ENCODE assay signal across 16 cellular contexts in genomic region chr18:44552706-44553105, GRCh38.
DNase-seq lines count a peak whose midpoint lies in the region; ATAC-seq and TF ChIP-seq lines count a peak whose summit lies in the region.
"Had no signal": no experiment of that assay in that cellular context is flagged by ENCODE, and none has a peak within 500 bp of the region (broad histone marks: within the 10 kb centered on the region; RNA-seq: fewer than 3 reads in every experiment).

No MANE protein-coding gene starts in this region.

- DNase-seq in GM23338 (ENCODE audit: low spot score) (peak; percentile 60), WTC11 (ENCODE audit: low spot score) (peak; percentile 37), iPS DF 19.7 (ENCODE audit: low read depth, low spot score) (peak; percentile 42), neural progenitor cell (ENCODE audit: low spot score) (peak; percentile 71), NCI-H1092 treated with DMSO at 0.1 percent for 48 hours (lab: John Stamatoyannopoulos, UW) (no peak), cerebellum (ENCODE audit: low spot score) (no peak)
- DNase-seq in activated CD4-positive, alpha-beta memory T cell treated with anti-CD3 and anti-CD28 coated beads for 36 hours = no peak
- DNase-seq: DMS153, NCI-H1417, NCI-H1930, NCI-H2171 treated with DMSO at 0.1 percent for 48 hours, NCI-H446 treated with DMSO at 0.1 percent for 48 hours, NCI-H82 had no signal

- no peaks in the 10 kb centered on the region for H3K79me2 ChIP-seq in GM23338 (replicated peaks; ENCODE audit: insufficient read depth)
- no peaks in the 10 kb centered on the region for H3K79me2 ChIP-seq in neural progenitor cell (ENCODE audit: low read depth)

- H3K4me2 ChIP-seq in GM23338 (no peak overlapping the region), neural progenitor cell (peak overlapping the region; percentile 59)
- H3K4me2 ChIP-seq: A549 had no signal

- H3K9ac ChIP-seq in neural progenitor cell = no peak overlapping the region

- H3F3A ChIP-seq in GM23338 (replicated peaks; ENCODE audit: low read depth) = no peaks in the 10 kb centered on the region
- peaks cover 8% of the 10 kb centered on the region for H3F3A ChIP-seq in neural progenitor cell (ENCODE audit: low read depth)

- H3K4me3 ChIP-seq in GM23338 (no peak overlapping the region), neural progenitor cell (no peak overlapping the region)
- H3K4me3 ChIP-seq: A549 had no signal

- H3K9me2 ChIP-seq in GM23338 (ENCODE audit: insufficient read depth) = peaks cover 11% of the 10 kb centered on the region

- H3K27me3 Mint-ChIP-seq in GM23338 (ENCODE audit: insufficient read depth, low read depth, poor library complexity) (no peaks in the 10 kb centered on the region), WTC11 (ENCODE audit: low read depth) (no peaks in the 10 kb centered on the region), neural progenitor cell (ENCODE audit: insufficient read depth, low read depth) (no peaks in the 10 kb centered on the region)
- H3K27me3 Mint-ChIP-seq in activated CD4-positive, alpha-beta memory T cell treated with anti-CD3 and anti-CD28 coated beads for 36 hours = no peaks in the 10 kb centered on the region

- H3K27ac Mint-ChIP-seq in GM23338 = no peak overlapping the region
- H3K27ac Mint-ChIP-seq in WTC11 = no peak overlapping the region
- peak overlapping the region; percentile 93 for H3K27ac Mint-ChIP-seq in neural progenitor cell
- H3K27ac Mint-ChIP-seq in activated CD4-positive, alpha-beta memory T cell treated with anti-CD3 and anti-CD28 coated beads for 36 hours = no peak overlapping the region

- H4K20me1 ChIP-seq in GM23338 (replicated peaks; ENCODE audit: insufficient read depth) (no peaks in the 10 kb centered on the region; the same call in 1 of the 2 replicates), neural progenitor cell (ENCODE audit: low read depth) (no peaks in the 10 kb centered on the region)

- ATAC-seq in GM23338 (peak; percentile 99), WTC11 (peak; percentile 98), GM18502 (IDR thresholded peaks at IDR 0.05; ENCODE audit: poor library complexity, unreplicated experiment) (no peak)
- ATAC-seq: A549 had no signal

- H3K4me1 ChIP-seq in GM23338 (ENCODE audit: insufficient read depth) (no peaks in the 10 kb centered on the region), neural progenitor cell (peaks cover 14% of the 10 kb centered on the region)
- H3K4me1 ChIP-seq: A549 had no signal

- POLR2A ChIA-PET in WTC11 (lab: Charles Lee) = interaction anchor here (0.6 kb wide), 1 partner anchor 496 kb away, joined by 4 read pairs; no protein-coding TSS in a partner anchor
- POLR2A ChIA-PET in activated CD4-positive, alpha-beta memory T cell treated with anti-CD3 and anti-CD28 coated beads for 36 hours (lab: Charles Lee) = no interaction called here

- H3K27me3 ChIP-seq in GM23338 (ENCODE audit: insufficient read depth) (no peaks in the 10 kb centered on the region), neural progenitor cell (no peaks in the 10 kb centered on the region)

- H3K36me3 Mint-ChIP-seq in GM23338 (ENCODE audit: low read depth) = no peaks in the 10 kb centered on the region
- no peaks in the 10 kb centered on the region for H3K36me3 Mint-ChIP-seq in WTC11
- no peaks in the 10 kb centered on the region for H3K36me3 Mint-ChIP-seq in neural progenitor cell
- H3K36me3 Mint-ChIP-seq in activated CD4-positive, alpha-beta memory T cell treated with anti-CD3 and anti-CD28 coated beads for 36 hours = no peaks in the 10 kb centered on the region

- CTCF ChIA-PET in WTC11 (lab: Charles Lee) = interaction anchor here (0.8 to 1.1 kb wide), 2 partner anchors 18 to 932 kb away, joined by 3 to 5 read pairs; no protein-coding TSS in a partner anchor
- CTCF ChIA-PET in activated CD4-positive, alpha-beta memory T cell treated with anti-CD3 and anti-CD28 coated beads for 36 hours (lab: Charles Lee) = no interaction called here

- TF ChIP-seq CTCF in GM23338 (conservative IDR thresholded peaks at IDR 0.05; ENCODE audit: low read depth in 2 of 2) = no peak
- TF ChIP-seq CTCF in WTC11 (IDR thresholded peaks at IDR 0.05) = no peak
- no peak for TF ChIP-seq CTCF in neural progenitor cell (IDR thresholded peaks at IDR 0.05)

- H3K4me1 Mint-ChIP-seq in GM23338 (peaks cover 15% of the 10 kb centered on the region; the same call in 2 of the 3 replicates), WTC11 (peaks cover 13% of the 10 kb centered on the region), neural progenitor cell (peaks cover 35% of the 10 kb centered on the region)
- H3K4me1 Mint-ChIP-seq in activated CD4-positive, alpha-beta memory T cell treated with anti-CD3 and anti-CD28 coated beads for 36 hours (ENCODE audit: low read depth) = no peaks in the 10 kb centered on the region

- no peaks in the 10 kb centered on the region for H3K36me3 ChIP-seq in GM23338 (ENCODE audit: insufficient read depth)
- no peaks in the 10 kb centered on the region for H3K36me3 ChIP-seq in neural progenitor cell

- H3K27ac ChIP-seq in GM23338 (ENCODE audit: low read depth) (no peak overlapping the region), neural progenitor cell (no peak overlapping the region)
- H3K27ac ChIP-seq: A549, C4-2B had no signal

- intact Hi-C loops in activated CD4-positive, alpha-beta memory T cell treated with anti-CD3 and anti-CD28 coated beads for 36 hours (cut with micrococcal nuclease) = no loop called here

- no peak overlapping the region for H2AFZ ChIP-seq in GM23338
- H2AFZ ChIP-seq in neural progenitor cell (replicated peaks) = no peak overlapping the region

- no peaks in the 10 kb centered on the region for H3K9me3 ChIP-seq in neural progenitor cell (ENCODE audit: low read depth)
- H3K9me3 ChIP-seq: A549 had no signal

- H3K4me3 Mint-ChIP-seq in GM23338 (no peak overlapping the region), WTC11 (no peak overlapping the region), neural progenitor cell (no peak overlapping the region)
- H3K4me3 Mint-ChIP-seq in activated CD4-positive, alpha-beta memory T cell treated with anti-CD3 and anti-CD28 coated beads for 36 hours = no peak overlapping the region

- H3K9me3 Mint-ChIP-seq in GM23338 (no peaks in the 10 kb centered on the region), WTC11 (no peaks in the 10 kb centered on the region), neural progenitor cell (no peaks in the 10 kb centered on the region)
- H3K9me3 Mint-ChIP-seq in activated CD4-positive, alpha-beta memory T cell treated with anti-CD3 and anti-CD28 coated beads for 36 hours = no peaks in the 10 kb centered on the region

TF ChIP-seq in GM23338, 12 proteins besides CTCF, POLR2A, EP300 and RAD21 (continues in another document):
- TF ChIP-seq CREB1 (CRISPR knock-in tag; IDR thresholded peaks at IDR 0.05; ENCODE audit: low read depth) = no peak

TF ChIP-seq in WTC11, 78 proteins besides CTCF, POLR2A, EP300 and RAD21:
- no peak for TF ChIP-seq RELA (CRISPR knock-in tag; IDR thresholded peaks at IDR 0.05; ENCODE audit: borderline replicate concordance)
- TF ChIP-seq FOXP1 (CRISPR knock-in tag; IDR thresholded peaks at IDR 0.05; ENCODE audit: borderline replicate concordance) = no peak
- no peak for TF ChIP-seq OVOL2 (CRISPR knock-in tag; IDR thresholded peaks at IDR 0.05; ENCODE audit: borderline replicate concordance)
- no peak for TF ChIP-seq ZNF281 (CRISPR knock-in tag; IDR thresholded peaks at IDR 0.05)
- TF ChIP-seq ZNF423 (CRISPR knock-in tag; IDR thresholded peaks at IDR 0.05) = no peak
- TF ChIP-seq ZNF219 (CRISPR knock-in tag; IDR thresholded peaks at IDR 0.05; ENCODE audit: borderline replicate concordance) = no peak
- no peak for TF ChIP-seq JAZF1 (CRISPR knock-in tag; IDR thresholded peaks at IDR 0.05)
- TF ChIP-seq RORB (CRISPR knock-in tag; IDR thresholded peaks at IDR 0.05) = no peak
- TF ChIP-seq MLX (CRISPR knock-in tag; IDR thresholded peaks at IDR 0.05) = no peak
- no peak for TF ChIP-seq ZNF416 (CRISPR knock-in tag; IDR thresholded peaks at IDR 0.05)
- TF ChIP-seq EMX1 (CRISPR knock-in tag; IDR thresholded peaks at IDR 0.05) = no peak

Comparison
In these comparisons a context has a peak if more than half of its experiments do, and no peak if none do; other contexts are left out.
1. DNase-seq: peak in GM23338 (single experiment), WTC11 (single experiment), iPS DF 19.7 (single experiment) and neural progenitor cell (single experiment); none in NCI-H1092 treated with DMSO at 0.1 percent for 48 hours (single experiment), activated CD4-positive, alpha-beta memory T cell treated with anti-CD3 and anti-CD28 coated beads for 36 hours (single experiment) and cerebellum (single experiment).